In the genomic region with DNA sequence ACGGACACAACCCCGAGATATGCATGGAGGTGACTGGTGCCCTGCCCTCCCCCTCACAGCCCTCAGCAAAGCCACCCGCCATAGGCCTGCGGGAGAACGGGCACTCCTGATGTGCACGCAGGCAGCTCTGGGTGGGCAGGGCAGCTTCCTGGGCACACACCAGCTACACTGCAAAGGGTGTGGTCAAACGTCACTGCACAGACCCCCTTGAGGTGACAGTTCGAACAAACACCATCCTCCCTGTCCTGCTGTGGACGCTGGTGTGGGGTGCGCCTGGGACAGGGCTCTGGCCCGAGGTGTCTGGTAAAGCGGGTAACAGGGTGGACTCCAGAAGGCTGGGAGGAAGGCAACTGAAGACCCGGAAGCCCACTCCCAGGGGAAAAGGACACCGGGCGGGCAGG, we compare ENCODE assay signal across 29 cellular contexts. TPM values are rescaled to one million over a fixed set of nuclear protein-coding genes. Genes with fewer than 3 reads are reported as not detected.
DNase-seq lines count a peak whose midpoint lies in the region; ATAC-seq and TF ChIP-seq lines count a peak whose summit lies in the region.
"Had no signal": no experiment of that assay in that cellular context is flagged by ENCODE, and none has a peak within 500 bp of the region (broad histone marks: within the 10 kb centered on the region; RNA-seq: fewer than 3 reads in every experiment).

No MANE protein-coding gene starts in this region.

- no peak overlapping the region for H2BK5ac ChIP-seq in IMR-90 (ENCODE audit: low read depth, low read length, poor library complexity, severe bottlenecking)

- no peak overlapping the region for H2AFZ ChIP-seq in IMR-90 (replicated peaks; ENCODE audit: low read length, poor library complexity)
- H2AFZ ChIP-seq: hepatocyte had no signal

- H4K91ac ChIP-seq in IMR-90 (ENCODE audit: insufficient read depth, low read depth, low read length): no peak overlapping the region

- no peaks in the 10 kb centered on the region; the same call in 1 of the 2 replicates for H3K4me1 ChIP-seq in IMR-90 (ENCODE audit: control insufficient read depth, insufficient read depth, low read length)
- H3K4me1 ChIP-seq in tibial nerve: peaks cover 0 to 87% (median 32%) of the 10 kb centered on the region in 4 donors
- H3K4me1 ChIP-seq: SJCRH30 had no signal

- in situ Hi-C loops in IMR-90 (cut with MboI; ENCODE audit: low sequenced_read_pairs): loop anchor here (25.0 kb wide), 1 partner anchor 296 kb away; a partner anchor contains a TSS

- H3K4me1 Mint-ChIP-seq in effector memory CD8-positive, alpha-beta T cell (ENCODE audit: low read depth in 2 of 2): peaks cover 60 to 63% of the 10 kb centered on the region in 2 donors
- peaks cover 9% of the 10 kb centered on the region for H3K4me1 Mint-ChIP-seq in mesothelial cell of epicardium

- peaks cover 25% of the 10 kb centered on the region for H3K36me3 Mint-ChIP-seq in effector memory CD8-positive, alpha-beta T cell (ENCODE audit: insufficient read depth)
- H3K36me3 Mint-ChIP-seq in mesothelial cell of epicardium: no peaks in the 10 kb centered on the region

- H3K18ac ChIP-seq in IMR-90 (ENCODE audit: low read depth, low read length): no peak overlapping the region

- intact Hi-C loops in IMR-90 (cut with micrococcal nuclease): no loop called here

- no TSS peak for BruUV-seq in IMR-90 (replicated peaks; lab: Mats Ljungman, UMichigan)

- no peak overlapping the region for H3K56ac ChIP-seq in IMR-90 (ENCODE audit: extremely low read depth, insufficient read depth, low read length)

- no peak overlapping the region for H2BK15ac ChIP-seq in IMR-90 (ENCODE audit: low read depth, low read length)

- H2BK120ac ChIP-seq in IMR-90 (ENCODE audit: low read depth, low read length): no peak overlapping the region

- no peak overlapping the region for H3K4me3 Mint-ChIP-seq in effector memory CD8-positive, alpha-beta T cell
- no peak overlapping the region for H3K4me3 Mint-ChIP-seq in mesothelial cell of epicardium
- H3K4me3 Mint-ChIP-seq: HFFc6; stimulated activated naive CD8-positive, alpha-beta T cell treated with anti-CD3 and anti-CD28 coated beads, Interleukin-15, Interleukin-2, amounts not matched to agents 100 ng/mL and 50 ng/mL, for 24 hours had no signal

- peaks cover 3% of the 10 kb centered on the region; the same call in 1 of the 2 replicates for H3K9me1 ChIP-seq in IMR-90 (ENCODE audit: insufficient read depth, low read length)

- H3K79me1 ChIP-seq in IMR-90 (ENCODE audit: low read depth in 1 of 2, low read length in 2 of 2): peaks cover 14 to 60% of the 10 kb centered on the region in 2 experiments

- TF ChIP-seq RAD21 in IMR-90 (IDR thresholded peaks at IDR 0.05; ENCODE audit: low read length): no peak

- H4K8ac ChIP-seq in IMR-90 (ENCODE audit: low read depth in 2 of 2, low read length in 2 of 2): no peak overlapping the region

- no CpG with 5 or more reads among the region's 15 CpGs for WGBS in IMR-90 (ENCODE audit: extremely low coverage in 2 of 2, insufficient read length in 1 of 2), 2 experiments
- WGBS in tibial nerve, 2 donors: 67 to 76% methylated on average over 8 to 9 of the region's 15 CpGs

- H3K9me3 ChIP-seq in IMR-90 (ENCODE audit: control insufficient read depth, insufficient read depth, low read length) (no peaks in the 10 kb centered on the region), tibial nerve (no peaks in the 10 kb centered on the region)
- H3K9me3 ChIP-seq: gastrocnemius medialis, neutrophil, psoas muscle, SJCRH30, thoracic aorta had no signal

- no peak overlapping the region for H2BK20ac ChIP-seq in IMR-90 (ENCODE audit: low read depth, low read length)

- H4K5ac ChIP-seq in IMR-90 (ENCODE audit: low read depth, low read length): no peak overlapping the region

- DNase-seq in IMR-90: no peak
- DNase-seq in effector memory CD8-positive, alpha-beta T cell: no peak
- no peak for DNase-seq in mesothelial cell of epicardium (ENCODE audit: low spot score in 2 of 2, unreplicated experiment in 2 of 2)
- no peak for DNase-seq in tibial nerve (ENCODE audit: low spot score in 2 of 2)
- DNase-seq in CD1c-positive myeloid dendritic cell (ENCODE audit: extremely low spot score): no peak
- DNase-seq in NCI-H748 treated with DMSO at 0.1 percent for 48 hours (lab: John Stamatoyannopoulos, UW): no peak
- DNase-seq: activated CD4-positive, alpha-beta T cell treated with anti-CD3 and anti-CD28 coated beads for 4 hours; activated naive CD4-positive, alpha-beta T cell treated with anti-CD3 and anti-CD28 coated beads, Interleukin-2, amount 50 U/mL, for 16 hours; activated T-cell treated with anti-CD3 and anti-CD28 coated beads for 4 hours; brain microvascular endothelial cell; gastrocnemius medialis; HFFc6; KG1; left colon; NCI-H1092 treated with DMSO at 0.1 percent for 48 hours; NCI-H187 treated with DMSO at 0.1 percent for 48 hours; NCI-H2171; SJCRH30; small intestine; SW 1271; T-helper 9 cell had no signal

- H4K20me1 ChIP-seq in IMR-90 (ENCODE audit: insufficient read depth, low read length): peaks cover 80% of the 10 kb centered on the region

- H3K23ac ChIP-seq in IMR-90 (ENCODE audit: low read depth, low read length): no peak overlapping the region

- H3K9ac ChIP-seq in IMR-90 (ENCODE audit: low read depth, low read length): no peak overlapping the region

- H3K14ac ChIP-seq in IMR-90 (replicated peaks; ENCODE audit: low read depth, low read length): no peak overlapping the region

- no peak overlapping the region for H3K4ac ChIP-seq in IMR-90 (ENCODE audit: low read depth, low read length)

- POLR2A ChIA-PET in IMR-90 (lab: Charles Lee; ENCODE audit: unreplicated experiment): no interaction called here

- H3K36me3 ChIP-seq in IMR-90 (ENCODE audit: control insufficient read depth, insufficient read depth, low read length) (no peaks in the 10 kb centered on the region), tibial nerve (no peaks in the 10 kb centered on the region)
- H3K36me3 ChIP-seq: brain microvascular endothelial cell, gastrocnemius medialis, neutrophil, SJCRH30, thoracic aorta had no signal

- ATAC-seq in IMR-90 (ENCODE audit: low read depth): no peak
- ATAC-seq in effector memory CD8-positive, alpha-beta T cell (replicated peaks): no peak
- ATAC-seq in HG03342 (IDR thresholded peaks at IDR 0.05; ENCODE audit: unreplicated experiment): no peak
- ATAC-seq: gastrocnemius medialis, left colon had no signal

- no peak for TF ChIP-seq CTCF in IMR-90 (conservative IDR thresholded peaks at IDR 0.05; ENCODE audit: low read depth, low read length)
- no peak for TF ChIP-seq CTCF in mesothelial cell of epicardium (IDR thresholded peaks at IDR 0.05; ENCODE audit: unreplicated experiment)
- no peak for TF ChIP-seq CTCF in tibial nerve (IDR thresholded peaks at IDR 0.05)

- no peak for TF ChIP-seq POLR2A in IMR-90 (IDR thresholded peaks at IDR 0.05; ENCODE audit: low read depth, low read length)
- no peak for TF ChIP-seq POLR2A in tibial nerve (IDR thresholded peaks at IDR 0.05)

- no peaks in the 10 kb centered on the region for H3K27me3 ChIP-seq in IMR-90 (ENCODE audit: control insufficient read depth, insufficient read depth, low read length)
- no peaks in the 10 kb centered on the region for H3K27me3 ChIP-seq in tibial nerve
- H3K27me3 ChIP-seq: brain microvascular endothelial cell, gastrocnemius medialis, hepatocyte, neutrophil, SJCRH30 had no signal

- H3K4me2 ChIP-seq in IMR-90 (ENCODE audit: low read depth, low read length): no peak overlapping the region
- H3K4me2 ChIP-seq: hepatocyte had no signal

- no peak overlapping the region for H3K4me3 ChIP-seq in IMR-90 (ENCODE audit: insufficient read depth, low read depth, low read length)
- H3K4me3 ChIP-seq in tibial nerve: no peak overlapping the region
- H3K4me3 ChIP-seq: hepatocyte, psoas muscle, SJCRH30 had no signal

- peak overlapping the region; percentile 52 to 72 for H3K27ac Mint-ChIP-seq in effector memory CD8-positive, alpha-beta T cell
- H3K27ac Mint-ChIP-seq in mesothelial cell of epicardium: peak overlapping the region; percentile 69
- H3K27ac Mint-ChIP-seq: activated T-helper 2 cell treated with anti-CD3 and anti-CD28 coated beads, Interferon-gamma antibody, Interleukin-2, Interleukin-4, amounts not matched to agents 10 μg/mL and 5 μg/mL and 100 μg/mL, durations not matched to agents 14 hours and 24 hours and 36 hours; HFFc6; stimulated activated naive CD8-positive, alpha-beta T cell treated with anti-CD3 and anti-CD28 coated beads, Interleukin-15, Interleukin-2, amounts not matched to agents 100 ng/mL and 50 ng/mL, for 24 hours had no signal

- no peak overlapping the region for H2AK5ac ChIP-seq in IMR-90 (ENCODE audit: low read depth, low read length)

- peak overlapping the region; percentile 37 for H2AK9ac ChIP-seq in IMR-90 (replicated peaks; ENCODE audit: low read depth, low read length, poor library complexity)

- no peak for TF ChIP-seq EP300 in tibial nerve (IDR thresholded peaks at IDR 0.05)

- CTCF ChIA-PET in IMR-90 (lab: Yijun Ruan, JAX): no interaction called here

- no peaks in the 10 kb centered on the region for H3K9me3 Mint-ChIP-seq in effector memory CD8-positive, alpha-beta T cell
- no peaks in the 10 kb centered on the region for H3K9me3 Mint-ChIP-seq in mesothelial cell of epicardium
- H3K9me3 Mint-ChIP-seq: activated T-helper 2 cell treated with anti-CD3 and anti-CD28 coated beads, Interferon-gamma antibody, Interleukin-2, Interleukin-4, amounts not matched to agents 10 μg/mL and 5 μg/mL and 100 μg/mL, durations not matched to agents 14 hours and 24 hours and 36 hours; HFFc6; stimulated activated naive CD8-positive, alpha-beta T cell treated with anti-CD3 and anti-CD28 coated beads, Interleukin-15, Interleukin-2, amounts not matched to agents 100 ng/mL and 50 ng/mL, for 24 hours had no signal

- H3K27ac ChIP-seq in IMR-90 (ENCODE audit: insufficient read depth, low read length): no peak overlapping the region
- H3K27ac ChIP-seq in tibial nerve: peak overlapping the region in 3 of 4 donors; percentile 30 to 64 (median 50)
- H3K27ac ChIP-seq: brain microvascular endothelial cell, hepatocyte, neutrophil, psoas muscle, SJCRH30, VCaP had no signal

- dilution Hi-C loops in IMR-90 (cut with HindIII; ENCODE audit: low sequenced_read_pairs, unreplicated experiment): no loop called here

- no peaks in the 10 kb centered on the region for H3K27me3 Mint-ChIP-seq in effector memory CD8-positive, alpha-beta T cell
- no peaks in the 10 kb centered on the region for H3K27me3 Mint-ChIP-seq in mesothelial cell of epicardium (ENCODE audit: low read depth)
- H3K27me3 Mint-ChIP-seq: stimulated activated naive CD8-positive, alpha-beta T cell treated with anti-CD3 and anti-CD28 coated beads, Interleukin-15, Interleukin-2, amounts not matched to agents 100 ng/mL and 50 ng/mL, for 24 hours had no signal

TF ChIP-seq in IMR-90, 13 proteins besides CTCF, POLR2A, EP300 and RAD21:
- TF ChIP-seq RCOR1 (IDR thresholded peaks at IDR 0.05; ENCODE audit: insufficient replicate concordance, low read length): no peak
- TF ChIP-seq MAZ (IDR thresholded peaks at IDR 0.05; ENCODE audit: borderline replicate concordance, low read depth, low read length): no peak
- TF ChIP-seq NFE2L2 (IDR thresholded peaks at IDR 0.05; ENCODE audit: low read depth, low read length): no peak

RNA-seq across cellular contexts. Expression of a gene that starts 21.9 kb away (rescaled TPM):
- total RNA-seq in IMR-90 (2012; rRNA removed): 21.4 and 23.7 TPM in 2 replicates
- 36.2 and 40.7 TPM in 2 replicates for polyA plus RNA-seq in IMR-90 (2012; rRNA removed)
- 18.3 and 31.6 TPM in 2 replicates for polyA plus RNA-seq in IMR-90 (2012; cell fraction: cytosol; rRNA removed)
- 48.7 and 84.0 TPM in 2 replicates for polyA plus RNA-seq in IMR-90 (2012; cell fraction: nucleus; rRNA removed; ENCODE audit: low replicate concordance)
- total RNA-seq in mesothelial cell of epicardium: 27.6 to 31.3 TPM (median 28.1 TPM) in 3 replicates
- 10 to 100 TPM; 42.3 to 55.1 (median 46.9) TPM for total RNA-seq in tibial nerve
